8 cellular contexts compared by ENCODE assay signal in the genomic region with DNA sequence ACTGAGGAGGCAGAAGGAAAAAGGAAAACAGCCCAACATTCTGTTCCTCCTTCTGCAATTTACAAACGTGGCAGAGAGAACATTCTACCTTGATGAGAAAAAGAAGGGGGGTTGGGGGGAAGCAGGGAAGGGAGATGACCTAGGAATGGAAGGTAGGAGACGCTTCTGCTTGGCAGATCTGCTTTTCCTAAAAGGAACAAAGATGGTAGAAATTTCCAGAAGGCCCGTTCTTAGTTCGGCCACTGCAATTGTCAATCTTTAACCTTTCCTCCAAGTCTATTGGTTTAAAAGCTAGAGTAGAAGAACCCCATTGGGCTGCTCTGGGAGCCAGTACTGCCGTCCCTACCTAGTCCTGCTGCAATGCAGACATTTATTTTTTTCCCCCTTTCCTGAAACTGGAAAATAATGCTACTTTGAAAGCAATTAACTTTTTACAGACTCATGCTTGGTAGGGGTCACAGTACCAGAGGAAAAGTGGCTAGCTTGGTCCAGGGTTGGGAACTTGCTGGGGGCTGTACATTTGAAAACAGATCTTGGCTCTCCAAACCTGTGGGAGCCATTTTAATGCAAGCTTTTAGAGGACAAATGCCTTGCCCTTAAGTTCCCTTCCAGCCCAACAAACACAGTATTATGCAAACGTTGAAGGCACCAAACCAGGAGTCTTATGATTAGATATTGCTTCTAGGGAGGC. TPM values are rescaled to one million over a fixed set of nuclear protein-coding genes. Genes with fewer than 3 reads are reported as not detected.
DNase-seq lines count a peak whose midpoint lies in the region; ATAC-seq, FAIRE-seq and TF ChIP-seq lines count a peak whose summit lies in the region.

No MANE protein-coding gene starts in this region.

- peak overlapping the region; percentile 41 for H3K27ac ChIP-seq in iPS-20b (ENCODE audit: low read length)
- peak overlapping the region; percentile 95 to 99 for H3K27ac ChIP-seq in testis

- H3K36me3 ChIP-seq in iPS-20b (ENCODE audit: insufficient read depth, low read depth, low read length) (peaks cover 36% of the 10 kb centered on the region), testis (ENCODE audit: low read depth, missing control alignments) (no peaks in the 10 kb centered on the region)

- H3K4me1 Mint-ChIP-seq in activated naive CD4-positive, alpha-beta T cell treated with anti-CD3 and anti-CD28 coated beads for 36 hours (ENCODE audit: low read depth), result peaks cover 33% of the 10 kb centered on the region
- peaks cover 36% of the 10 kb centered on the region for H3K4me1 Mint-ChIP-seq in activated CD8-positive, alpha-beta T cell treated with anti-CD3 and anti-CD28 coated beads, Interleukin-2, amount 10 ng/mL, durations not matched to agents 7 days and 5 days (ENCODE audit: low read depth)

- no peak for DNase-seq in activated naive CD4-positive, alpha-beta T cell treated with anti-CD3 and anti-CD28 coated beads for 36 hours
- no peak for DNase-seq in activated naive CD4-positive, alpha-beta T cell (lab: John Stamatoyannopoulos, UW)
- DNase-seq in activated CD8-positive, alpha-beta T cell treated with anti-CD3 and anti-CD28 coated beads, Interleukin-2, amount 10 ng/mL, durations not matched to agents 7 days and 5 days, result no peak
- no peak for DNase-seq in testis
- DNase-seq in urothelium cell line (ENCODE audit: low spot score), result no peak
- DNase-seq in epidermal melanocyte (ENCODE audit: insufficient read length, low spot score), result no peak

- no peaks in the 10 kb centered on the region for H3K27me3 Mint-ChIP-seq in activated naive CD4-positive, alpha-beta T cell treated with anti-CD3 and anti-CD28 coated beads for 36 hours (ENCODE audit: low read depth)
- H3K27me3 Mint-ChIP-seq in activated CD8-positive, alpha-beta T cell treated with anti-CD3 and anti-CD28 coated beads, Interleukin-2, amount 10 ng/mL, durations not matched to agents 7 days and 5 days (ENCODE audit: low read depth), result no peaks in the 10 kb centered on the region

- H3K9me3 ChIP-seq in iPS-20b (ENCODE audit: insufficient read depth, low read depth, low read length) (no peaks in the 10 kb centered on the region), testis (no peaks in the 10 kb centered on the region)

- H3K4me3 ChIP-seq in iPS-20b (ENCODE audit: low read length) (peak overlapping the region; percentile 45; the same call in 1 of the 2 replicates), testis (peak overlapping the region in 1 of 2 donors; percentile 48)

- H3K36me3 Mint-ChIP-seq in activated naive CD4-positive, alpha-beta T cell treated with anti-CD3 and anti-CD28 coated beads for 36 hours (ENCODE audit: low read depth), result peaks cover 12% of the 10 kb centered on the region
- peaks cover 25% of the 10 kb centered on the region for H3K36me3 Mint-ChIP-seq in activated CD8-positive, alpha-beta T cell treated with anti-CD3 and anti-CD28 coated beads, Interleukin-2, amount 10 ng/mL, durations not matched to agents 7 days and 5 days (ENCODE audit: low read depth)

- H3K27ac Mint-ChIP-seq in activated naive CD4-positive, alpha-beta T cell treated with anti-CD3 and anti-CD28 coated beads for 36 hours, result peak overlapping the region; percentile 99
- peak overlapping the region; percentile 81 for H3K27ac Mint-ChIP-seq in activated CD8-positive, alpha-beta T cell treated with anti-CD3 and anti-CD28 coated beads, Interleukin-2, amount 10 ng/mL, durations not matched to agents 7 days and 5 days

- H3K9ac ChIP-seq in iPS-20b (ENCODE audit: low read depth, low read length), result peak overlapping the region; percentile 84

- H3K27me3 ChIP-seq in iPS-20b (ENCODE audit: insufficient read depth, low read length), result no peaks in the 10 kb centered on the region
- H3K27me3 ChIP-seq in testis, result no peaks in the 10 kb centered on the region

- peak overlapping the region; percentile 92 for H3K4me3 Mint-ChIP-seq in activated naive CD4-positive, alpha-beta T cell treated with anti-CD3 and anti-CD28 coated beads for 36 hours
- H3K4me3 Mint-ChIP-seq in activated CD8-positive, alpha-beta T cell treated with anti-CD3 and anti-CD28 coated beads, Interleukin-2, amount 10 ng/mL, durations not matched to agents 7 days and 5 days, result peak overlapping the region; percentile 84

- TF ChIP-seq CTCF in testis (IDR thresholded peaks at IDR 0.05), result no peak

- intact Hi-C loops in activated naive CD4-positive, alpha-beta T cell treated with anti-CD3 and anti-CD28 coated beads for 36 hours (cut with micrococcal nuclease), result no loop called here
- intact Hi-C loops in testis (cut with DNase I; ENCODE audit: low total_unique reads), result no loop called here

- POLR2A ChIA-PET in activated CD8-positive, alpha-beta T cell treated with anti-CD3 and anti-CD28 coated beads, Interleukin-2, amount 10 ng/mL, durations not matched to agents 7 days and 5 days (lab: Charles Lee), result interaction anchor here (0.8 to 1.3 kb wide), 3 partner anchors 12 to 30 kb away, joined by 3 to 4 read pairs (median 3); no protein-coding TSS in a partner anchor

- H3K4me1 ChIP-seq in iPS-20b (ENCODE audit: insufficient read depth, low read length) (peaks cover 97% of the 10 kb centered on the region), testis (peaks cover 92% of the 10 kb centered on the region)

- WGBS in testis, 2 donors, result 45 to 49% methylated on average over 6 of the region's 6 CpGs

- no peak for TF ChIP-seq POLR2A in testis (IDR thresholded peaks at IDR 0.05)

- no peaks in the 10 kb centered on the region for H3K9me3 Mint-ChIP-seq in activated naive CD4-positive, alpha-beta T cell treated with anti-CD3 and anti-CD28 coated beads for 36 hours
- no peaks in the 10 kb centered on the region for H3K9me3 Mint-ChIP-seq in activated CD8-positive, alpha-beta T cell treated with anti-CD3 and anti-CD28 coated beads, Interleukin-2, amount 10 ng/mL, durations not matched to agents 7 days and 5 days (ENCODE audit: insufficient read depth)

- no peak for ATAC-seq in activated CD8-positive, alpha-beta T cell treated with anti-CD3 and anti-CD28 coated beads, Interleukin-2, amount 10 ng/mL, durations not matched to agents 7 days and 5 days
- ATAC-seq in HG03108 (IDR thresholded peaks at IDR 0.05; ENCODE audit: unreplicated experiment), result no peak

- FAIRE-seq in urothelium cell line (lab: Jason Lieb, UNC), result no peak

- CTCF ChIA-PET in activated naive CD4-positive, alpha-beta T cell treated with anti-CD3 and anti-CD28 coated beads for 36 hours (lab: Charles Lee), result interaction anchor here (0.5 to 2.6 kb wide), 9 partner anchors 9 to 157 kb away, joined by 3 to 17 read pairs (median 4); no protein-coding TSS in a partner anchor
- CTCF ChIA-PET in activated CD8-positive, alpha-beta T cell treated with anti-CD3 and anti-CD28 coated beads, Interleukin-2, amount 10 ng/mL, durations not matched to agents 7 days and 5 days (lab: Charles Lee), result interaction anchor here (1.1 to 16.3 kb wide), 6 partner anchors 10 to 267 kb away, joined by 3 to 206 read pairs (median 4); no protein-coding TSS in a partner anchor

RNA-seq across cellular contexts. Expression of gene ZMYND8, which starts 2.7 kb away (rescaled TPM):
- total RNA-seq in activated naive CD4-positive, alpha-beta T cell treated with anti-CD3 and anti-CD28 coated beads for 36 hours, result 10 to 100 TPM; 30.3 to 33.0 TPM
- 10 to 100 TPM; 44.3 to 44.7 TPM for total RNA-seq in activated CD8-positive, alpha-beta T cell treated with anti-CD3 and anti-CD28 coated beads, Interleukin-2, amount 10 ng/mL, durations not matched to agents 7 days and 5 days
- total RNA-seq in testis, result 100 to 1,000 TPM in 1 of 2 donors, 10 to 100 TPM in 1; 87.2 to 102 TPM
- 30.4 TPM for polyA plus RNA-seq in testis (ENCODE audit: insufficient read depth, low read depth, low replicate concordance)
